23 cellular contexts compared by ENCODE assay signal in genomic region chr5:159547466-159548195, GRCh38.
"Had no signal": no experiment of that assay in that cellular context is flagged by ENCODE, and none has a peak within 500 bp of the region (broad histone marks: within the 10 kb centered on the region; RNA-seq: fewer than 3 reads in every experiment).

No MANE protein-coding gene starts in this region.

- DNase-seq: activated CD4-positive, alpha-beta T cell treated with anti-CD3 and anti-CD28 coated beads for 48 hours; activated CD4-positive, alpha-beta T cell treated with anti-CD3 and anti-CD28 coated beads, Interleukin-2, amount 50 U/mL, for 48 hours; activated CD8-positive, alpha-beta memory T cell treated with anti-CD3 and anti-CD28 coated beads, Interleukin-2, amount 50 U/mL, for 4 hours; activated effector memory CD4-positive, alpha-beta T cell treated with anti-CD3 and anti-CD28 coated beads, Interleukin-2, amount 50 U/mL, for 16 hours; activated naive CD4-positive, alpha-beta T cell treated with anti-CD3 and anti-CD28 coated beads, Interleukin-2, amount 10 ng/mL, durations not matched to agents 7 days and 5 days; activated T-cell treated with anti-CD3 and anti-CD28 coated beads, Interleukin-2, amount 50 U/mL, for 1 hour; amniotic stem cell; central memory CD4-positive, alpha-beta T cell; endodermal cell; hippocampal formation; left cardiac atrium; left ventricle myocardium superior; mucosa of descending colon; small intestine; stimulated activated CD4-positive, alpha-beta T cell treated with anti-CD3 and anti-CD28 coated beads, Interleukin-4, amount 100 ng/mL, for 4 hours; stimulated activated naive B cell treated with anti-CD40 and anti-IgM and Interleukin-4, amounts not matched to agents 10 μg/mL and 1 μg/mL and 100 μg/mL, for 72 hours; T-helper 1 cell; tibial artery; upper lobe of right lung; WERI-Rb-1 had no signal

- H3K4me3 ChIP-seq: breast epithelium, gastroesophageal sphincter, mucosa of descending colon, suprapubic skin, tibial artery, upper lobe of right lung had no signal

- H3K9me3 ChIP-seq: mucosa of descending colon, suprapubic skin, tibial artery, upper lobe of right lung had no signal

- H3K36me3 ChIP-seq: breast epithelium, gastroesophageal sphincter, suprapubic skin, tibial artery, upper lobe of right lung, WERI-Rb-1 had no signal

- H3K27me3 ChIP-seq: breast epithelium, gastroesophageal sphincter, suprapubic skin, tibial artery, upper lobe of right lung had no signal
